15 cellular contexts compared by ENCODE assay signal in the genomic region with DNA sequence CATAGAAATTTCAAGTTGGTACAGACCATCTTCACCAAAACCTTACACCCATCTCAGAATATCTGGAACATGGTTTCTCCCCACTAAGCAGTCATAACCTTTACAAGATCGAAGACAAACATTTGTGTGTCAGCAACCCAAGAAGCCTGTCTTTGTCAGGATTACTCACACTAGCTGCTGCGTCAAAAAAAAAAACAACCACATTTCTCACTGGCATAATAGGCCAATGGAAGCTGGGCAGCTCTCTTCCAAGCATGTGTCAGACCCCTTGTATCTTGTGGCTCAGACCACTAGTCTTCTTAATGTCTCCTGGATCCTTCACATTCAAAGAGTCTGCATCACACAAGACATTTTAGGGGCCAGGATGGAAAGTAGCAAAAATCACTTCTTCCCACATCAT.
A peak's percentile ranks its signal among the peaks of the same experiment; 100 is the strongest.
DNase-seq lines count a peak whose midpoint lies in the region; ATAC-seq lines count a peak whose summit lies in the region.
"Had no signal": no experiment of that assay in that cellular context is flagged by ENCODE, and none has a peak within 500 bp of the region (broad histone marks: within the 10 kb centered on the region; RNA-seq: fewer than 3 reads in every experiment).

No MANE protein-coding gene starts in this region.

- no peaks in the 10 kb centered on the region; the same call in 1 of the 2 replicates for H3K9me3 ChIP-seq in MG63
- H3K9me3 ChIP-seq: Caco-2 had no signal

- H3K4me3 ChIP-seq in MG63, result no peak overlapping the region
- H3K4me3 ChIP-seq: BLaER1 had no signal

- H3K27me3 ChIP-seq in MG63, result no peaks in the 10 kb centered on the region
- H3K27me3 ChIP-seq: BLaER1 had no signal

- no peaks in the 10 kb centered on the region for H3K36me3 ChIP-seq in MG63
- H3K36me3 ChIP-seq: BLaER1 had no signal

- ATAC-seq in GM19452 (IDR thresholded peaks at IDR 0.05; ENCODE audit: unreplicated experiment), result no peak

- peak; percentile 70 for DNase-seq in Daoy (ENCODE audit: low read depth)
- peak; percentile 9 for DNase-seq in MG63
- peak; percentile 2 for DNase-seq in ecto neural progenitor cell (ENCODE audit: low spot score)
- peak; percentile 73 for DNase-seq in kidney tubule cell (ENCODE audit: low spot score)
- DNase-seq in NCI-H446 (lab: John Stamatoyannopoulos, UW), result no peak
- no peak for DNase-seq in germinal center (ENCODE audit: low spot score)
- DNase-seq: 8988T; AML-193; Caco-2; CD8-positive, alpha-beta memory T cell; DND-41; GF-D8; GOT3 had no signal

Comparison
In these comparisons a context has a peak if more than half of its experiments do, and no peak if none do; other contexts are left out.
1. DNase-seq: peak in Daoy (single experiment), MG63 (single experiment), ecto neural progenitor cell (single experiment) and kidney tubule cell (single experiment); none in NCI-H446 (0 of 2) and germinal center (single experiment).